In the genomic region with DNA sequence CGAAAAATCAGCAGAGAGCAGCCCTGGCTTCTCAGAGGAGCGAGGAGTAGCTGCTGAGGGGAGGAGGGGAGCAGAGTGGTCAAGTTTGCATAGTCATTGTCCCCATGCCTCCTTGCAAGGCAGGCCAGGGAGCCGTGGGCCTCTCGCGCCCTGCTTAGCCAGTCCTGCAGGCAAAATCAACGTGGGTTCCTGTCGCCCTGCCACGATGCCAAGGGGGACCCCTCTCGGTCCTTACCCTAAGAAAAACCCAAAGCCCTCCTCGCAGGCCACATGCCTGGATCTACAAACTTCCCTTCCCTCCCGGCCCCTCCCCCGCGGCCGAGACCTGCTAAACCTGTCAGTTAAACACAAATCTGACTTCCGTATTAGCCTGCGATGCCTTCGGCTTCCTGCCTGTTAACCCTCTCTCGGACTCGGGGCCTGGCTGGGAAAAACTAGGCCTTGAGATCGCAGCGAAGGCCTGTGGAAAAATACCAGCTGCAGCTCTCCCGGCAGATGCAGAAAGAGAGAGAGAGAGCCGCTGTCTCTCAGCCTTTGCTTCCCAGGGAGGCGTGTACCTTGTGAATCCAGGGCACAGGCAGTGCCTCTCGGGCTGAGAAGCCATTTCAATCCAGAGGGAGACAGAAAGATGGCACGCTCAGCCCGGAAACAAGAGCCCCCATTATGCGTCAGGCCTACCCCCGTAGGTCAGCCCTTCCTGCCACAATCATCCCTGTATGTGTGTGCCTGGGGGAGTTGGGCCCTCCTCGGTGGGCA, we compare ENCODE assay signal across 8 cellular contexts. TPM values are rescaled to one million over a fixed set of nuclear protein-coding genes. Genes with fewer than 3 reads are reported as not detected.
DNase-seq lines count a peak whose midpoint lies in the region; ATAC-seq and TF ChIP-seq lines count a peak whose summit lies in the region.

No MANE protein-coding gene starts in this region.

- no peaks in the 10 kb centered on the region for H3K9me3 Mint-ChIP-seq in activated B cell treated with CpG ODN at 0.5 μM for 24 hours

- H3K4me3 Mint-ChIP-seq in activated B cell treated with CpG ODN at 0.5 μM for 24 hours, result no peak overlapping the region

- H3K27ac ChIP-seq in layer of hippocampus (ENCODE audit: low read depth, low read length), result peak overlapping the region; percentile 100

- TF ChIP-seq CTCF in GM13976 (IDR thresholded peaks at IDR 0.05; ENCODE audit: borderline replicate concordance, control extremely low read depth, extremely low read depth, insufficient read depth, missing control alignments) (no peak), activated B cell treated with CpG ODN at 0.5 μM for 24 hours (IDR thresholded peaks at IDR 0.05) (no peak)

- H3K27ac Mint-ChIP-seq in activated B cell treated with CpG ODN at 0.5 μM for 24 hours, result no peak overlapping the region

- peaks cover 55% of the 10 kb centered on the region for H3K4me1 Mint-ChIP-seq in activated B cell treated with CpG ODN at 0.5 μM for 24 hours

- no peaks in the 10 kb centered on the region for H3K36me3 Mint-ChIP-seq in activated B cell treated with CpG ODN at 0.5 μM for 24 hours (ENCODE audit: low read depth)

- no peaks in the 10 kb centered on the region for H3K27me3 Mint-ChIP-seq in activated B cell treated with CpG ODN at 0.5 μM for 24 hours

- DNase-seq in GM13976 (ENCODE audit: low spot score) (peak; percentile 82), NCI-H2107 treated with DMSO at 0.1 percent for 48 hours (lab: John Stamatoyannopoulos, UW; ENCODE audit: unreplicated experiment) (peak; percentile 62), activated B cell treated with CpG ODN at 0.5 μM for 24 hours (peak; percentile 68), cerebellar nuclear complex (lab: John Stamatoyannopoulos, UW) (peak; percentile 55 to 86)
- peak; percentile 7 to 42 for DNase-seq in stimulated activated CD4-positive, alpha-beta T cell treated with anti-CD3 and anti-CD28 coated beads, Interleukin-1b, Interleukin-23, amount 100 ng/mL, for 1 hour (ENCODE audit: low read depth in 2 of 2)

- POLR2A ChIA-PET in activated B cell treated with CpG ODN at 0.5 μM for 24 hours (lab: Charles Lee), result interaction anchor here (1.0 to 5.6 kb wide), 23 partner anchors 7 to 264 kb away, joined by 3 to 37 read pairs (median 9); no protein-coding TSS in a partner anchor

- in situ Hi-C loops in GM13976 (cut with MboI; ENCODE audit: low sequenced_read_pairs, unreplicated experiment), result no loop called here

- CTCF ChIA-PET in activated B cell treated with CpG ODN at 0.5 μM for 24 hours (lab: Charles Lee), result interaction anchor here (1.3 to 11.0 kb wide), 3 partner anchors 26 to 263 kb away, joined by 3 to 84 read pairs (median 7); no protein-coding TSS in a partner anchor

- ATAC-seq in HG02852 (IDR thresholded peaks at IDR 0.05; ENCODE audit: unreplicated experiment), result peak; percentile 59
- ATAC-seq in activated B cell treated with CpG ODN at 0.5 μM for 24 hours (ENCODE audit: low read depth), result peak; percentile 41
- no peak for ATAC-seq in GM18520 (IDR thresholded peaks at IDR 0.05; ENCODE audit: unreplicated experiment)

- no peaks in the 10 kb centered on the region for H3K27me3 ChIP-seq in layer of hippocampus (ENCODE audit: control insufficient read depth, insufficient read depth, low read length)

- intact Hi-C loops in activated B cell treated with CpG ODN at 0.5 μM for 24 hours (cut with micrococcal nuclease), result loop anchor here (2.0 kb wide), 1 partner anchor 59 kb away; no protein-coding TSS in a partner anchor

RNA-seq across cellular contexts. Expression of gene ZMYND8, which starts 1.0 kb away (rescaled TPM):
- total RNA-seq in activated B cell treated with CpG ODN at 0.5 μM for 24 hours, result 42.6 and 44.7 TPM in 2 replicates

Comparison
In these comparisons a context has a peak if more than half of its experiments do, and no peak if none do; other contexts are left out.
1. DNase-seq: peak in every context shown above with its lines; median percentile 82 in GM13976; 70 in cerebellar nuclear complex; 68 in activated B cell treated with CpG ODN at 0.5 μM for 24 hours; 62 in NCI-H2107 treated with DMSO at 0.1 percent for 48 hours; 24 in stimulated activated CD4-positive, alpha-beta T cell treated with anti-CD3 and anti-CD28 coated beads, Interleukin-1b, Interleukin-23, amount 100 ng/mL, for 1 hour.